In the genomic region with DNA sequence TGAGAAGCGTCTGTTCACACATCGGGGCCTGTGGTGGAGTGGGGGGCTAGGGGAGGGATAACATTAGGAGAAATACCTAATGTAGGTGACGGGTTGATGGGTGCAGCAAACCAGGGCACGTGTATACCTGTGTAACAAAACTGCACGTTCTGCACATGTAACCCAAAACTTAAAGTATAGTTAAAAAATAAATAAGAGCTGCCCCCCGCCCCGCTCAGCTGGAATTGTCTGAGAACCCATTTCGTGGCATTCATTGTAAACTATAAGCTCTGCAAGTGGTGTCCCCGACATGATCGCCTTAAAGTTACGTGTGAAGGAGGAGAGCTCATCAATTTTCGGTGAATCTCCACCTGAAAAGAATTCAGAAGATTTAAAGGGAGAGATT, we compare ENCODE assay signal across 14 cellular contexts. TPM values are rescaled to one million over a fixed set of nuclear protein-coding genes. Genes with fewer than 3 reads are reported as not detected.
DNase-seq lines count a peak whose midpoint lies in the region; ATAC-seq and TF ChIP-seq lines count a peak whose summit lies in the region.
"Had no signal": no experiment of that assay in that cellular context is flagged by ENCODE, and none has a peak within 500 bp of the region (broad histone marks: within the 10 kb centered on the region; RNA-seq: fewer than 3 reads in every experiment).

No MANE protein-coding gene starts in this region.

- DNase-seq in activated T-cell treated with anti-CD3 and anti-CD28 coated beads, Interleukin-2, amount 50 U/mL, for 4 hours: no peak
- no peak for DNase-seq in activated T-cell treated with anti-CD3 and anti-CD28 coated beads, Interleukin-2, amount 50 U/mL, for 1 hour
- no peak for DNase-seq in HCT116 (ENCODE audit: low read depth, low spot score)
- no peak for DNase-seq in activated naive CD8-positive, alpha-beta T cell treated with anti-CD3 and anti-CD28 coated beads, Interleukin-2, amount 50 U/mL, for 24 hours
- peak; percentile 13 for DNase-seq in testis
- DNase-seq in NCI-H1694 (lab: John Stamatoyannopoulos, UW): no peak
- DNase-seq in activated CD8-positive, alpha-beta memory T cell treated with anti-CD3 and anti-CD28 coated beads for 24 hours: no peak
- DNase-seq: activated gamma-delta T cell, cortex of kidney had no signal

- H2AFZ ChIP-seq in HCT116 (ENCODE audit: low read depth, low read length, poor library complexity, severe bottlenecking): peak overlapping the region; percentile 78

- H3K9me3 ChIP-seq in HCT116 (ENCODE audit: control insufficient read depth in 1 of 2, insufficient read depth in 1 of 2, low read depth in 1 of 2, low read length in 2 of 2) (no peaks in the 10 kb centered on the region), testis (no peaks in the 10 kb centered on the region)
- H3K9me3 ChIP-seq: thyroid gland had no signal

- no peak overlapping the region for H3K27ac ChIP-seq in HCT116 (ENCODE audit: low read depth, low read length)
- H3K27ac ChIP-seq in testis: no peak overlapping the region
- H3K27ac ChIP-seq: thyroid gland had no signal

- CTCF ChIA-PET in HCT116 (lab: Charles Lee): interaction anchor here (0.6 to 4.0 kb wide), 12 partner anchors 13 to 102 kb away, joined by 3 to 38 read pairs (median 4); partner anchors contain the start of genes SENP2 and TMEM41A

- peak overlapping the region; percentile 30; the same call in 1 of the 2 replicates for H3K9ac ChIP-seq in HCT116 (ENCODE audit: low read length)

- TF ChIP-seq CTCF in HCT116 (IDR thresholded peaks at IDR 0.05 in 2 of 3, conservative IDR thresholded peaks at IDR 0.05 in 1 of 3; ENCODE audit: borderline replicate concordance in 1 of 3, insufficient read depth in 1 of 3, low read depth in 2 of 3, low read length in 2 of 3): no peak
- TF ChIP-seq CTCF in testis (IDR thresholded peaks at IDR 0.05): no peak

- peaks cover 24 to 36% of the 10 kb centered on the region in 2 experiments; a peak in 3 of 4 replicates for H3K4me1 ChIP-seq in HCT116 (ENCODE audit: control insufficient read depth in 1 of 2, insufficient read depth in 2 of 2, low read length in 2 of 2)
- H3K4me1 ChIP-seq in testis: no peaks in the 10 kb centered on the region

- TF ChIP-seq POLR2A in HCT116 (IDR thresholded peaks at IDR 0.05; ENCODE audit: borderline replicate concordance, extremely low read depth, insufficient read depth, insufficient read length) (no peak), testis (IDR thresholded peaks at IDR 0.05) (no peak)

- H3K36me3 ChIP-seq in HCT116 (ENCODE audit: control insufficient read depth in 1 of 2, insufficient read depth in 2 of 2, low read length in 2 of 2): no peaks in the 10 kb centered on the region
- no peaks in the 10 kb centered on the region for H3K36me3 ChIP-seq in testis (ENCODE audit: low read depth, missing control alignments)
- H3K36me3 ChIP-seq: thyroid gland had no signal

- BruUV-seq in HCT116 (replicated peaks; lab: Mats Ljungman, UMichigan): no TSS peak

- intact Hi-C loops in HCT116 (cut with micrococcal nuclease): loop anchor here (1.0 to 5.0 kb wide), 3 partner anchors 32 to 207 kb away; no protein-coding TSS in a partner anchor
- intact Hi-C loops in testis (cut with DNase I; ENCODE audit: low total_unique reads): no loop called here

- POLR2A ChIA-PET in HCT116 (lab: Charles Lee): interaction anchor here (1.1 to 3.1 kb wide), 4 partner anchors 13 to 99 kb away, joined by 3 to 17 read pairs (median 8); no protein-coding TSS in a partner anchor

- H3K27me3 Mint-ChIP-seq in activated T-cell treated with anti-CD3 and anti-CD28 coated beads, Interleukin-2, amount 50 U/mL, for 4 hours (ENCODE audit: low read depth): peaks cover 8% of the 10 kb centered on the region
- H3K27me3 Mint-ChIP-seq in activated naive CD8-positive, alpha-beta T cell treated with anti-CD3 and anti-CD28 coated beads, Interleukin-2, amount 50 U/mL, for 24 hours: peaks cover 2% of the 10 kb centered on the region

- H3K27ac Mint-ChIP-seq in activated naive CD8-positive, alpha-beta T cell treated with anti-CD3 and anti-CD28 coated beads, Interleukin-2, amount 50 U/mL, for 24 hours: no peak overlapping the region
- H3K27ac Mint-ChIP-seq: activated CD4-positive, alpha-beta memory T cell treated with anti-CD3 and anti-CD28 coated beads, Interleukin-2, amount 10 ng/mL, durations not matched to agents 7 days and 5 days had no signal

- 67 to 71% methylated on average over 12 of the region's 12 CpGs for WGBS in testis, 2 donors

- RAD21 ChIA-PET in HCT116 (lab: Charles Lee; ENCODE audit: low non-redundant PET in 1 of 2, low total read pairs in 2 of 2, uncharacterized antibody in 2 of 2, unreplicated experiment in 2 of 2): interaction anchor here (0.6 to 1.4 kb wide), 4 partner anchors 30 to 100 kb away, joined by 3 to 9 read pairs (median 5); no protein-coding TSS in a partner anchor

- H3K36me3 Mint-ChIP-seq in activated T-cell treated with anti-CD3 and anti-CD28 coated beads, Interleukin-2, amount 50 U/mL, for 4 hours (ENCODE audit: insufficient read depth): no peaks in the 10 kb centered on the region
- no peaks in the 10 kb centered on the region for H3K36me3 Mint-ChIP-seq in activated naive CD8-positive, alpha-beta T cell treated with anti-CD3 and anti-CD28 coated beads, Interleukin-2, amount 50 U/mL, for 24 hours (ENCODE audit: low read depth)
- H3K36me3 Mint-ChIP-seq: mesothelial cell of epicardium had no signal

- peaks cover 17% of the 10 kb centered on the region for H3K4me1 Mint-ChIP-seq in activated T-cell treated with anti-CD3 and anti-CD28 coated beads, Interleukin-2, amount 50 U/mL, for 4 hours (ENCODE audit: low read depth)
- H3K4me1 Mint-ChIP-seq in activated naive CD8-positive, alpha-beta T cell treated with anti-CD3 and anti-CD28 coated beads, Interleukin-2, amount 50 U/mL, for 24 hours: peaks cover 20% of the 10 kb centered on the region

- peak overlapping the region; percentile 82 for H3K4me3 Mint-ChIP-seq in activated T-cell treated with anti-CD3 and anti-CD28 coated beads, Interleukin-2, amount 50 U/mL, for 4 hours
- peak overlapping the region; percentile 74 for H3K4me3 Mint-ChIP-seq in activated naive CD8-positive, alpha-beta T cell treated with anti-CD3 and anti-CD28 coated beads, Interleukin-2, amount 50 U/mL, for 24 hours

- H3K9me3 Mint-ChIP-seq in activated T-cell treated with anti-CD3 and anti-CD28 coated beads, Interleukin-2, amount 50 U/mL, for 4 hours: no peaks in the 10 kb centered on the region
- H3K9me3 Mint-ChIP-seq in activated naive CD8-positive, alpha-beta T cell treated with anti-CD3 and anti-CD28 coated beads, Interleukin-2, amount 50 U/mL, for 24 hours: no peaks in the 10 kb centered on the region
- H3K9me3 Mint-ChIP-seq: activated CD4-positive, alpha-beta memory T cell treated with anti-CD3 and anti-CD28 coated beads, Interleukin-2, amount 10 ng/mL, durations not matched to agents 7 days and 5 days; mesothelial cell of epicardium had no signal

- H3K27me3 ChIP-seq in HCT116 (ENCODE audit: insufficient read depth, low read length): no peaks in the 10 kb centered on the region
- H3K27me3 ChIP-seq in testis: no peaks in the 10 kb centered on the region
- H3K27me3 ChIP-seq: thyroid gland had no signal

- peak overlapping the region; percentile 64 for H3K4me2 ChIP-seq in HCT116 (ENCODE audit: low read length)

- H3K4me3 ChIP-seq in HCT116 (replicated peaks in 1 of 2; ENCODE audit: low read depth in 1 of 2, low read length in 2 of 2) (0 out of 4 replicates have a peak overlapping the region, but pooled peaks of 1 of the 2 experiments have one; percentile 45), testis (peak overlapping the region in 1 of 2 donors; percentile 5)
- H3K4me3 ChIP-seq: thyroid gland had no signal

- H3K79me2 ChIP-seq in HCT116 (ENCODE audit: insufficient read depth, low read length): no peaks in the 10 kb centered on the region

- no peak for TF ChIP-seq RAD21 in HCT116 (IDR thresholded peaks at IDR 0.05; ENCODE audit: low read depth)

- no peaks in the 10 kb centered on the region for H4K20me1 ChIP-seq in HCT116 (ENCODE audit: insufficient read depth)

- no peak for ATAC-seq in activated T-cell treated with anti-CD3 and anti-CD28 coated beads, Interleukin-2, amount 50 U/mL, for 4 hours
- ATAC-seq in HCT116 (no peak), HG03025 (IDR thresholded peaks at IDR 0.05; ENCODE audit: low FRiP score, unreplicated experiment) (no peak)
- no peak for ATAC-seq in activated naive CD8-positive, alpha-beta T cell treated with anti-CD3 and anti-CD28 coated beads, Interleukin-2, amount 50 U/mL, for 24 hours

- no peaks in the 10 kb centered on the region for H3K9me2 ChIP-seq in HCT116 (ENCODE audit: insufficient read depth)

TF ChIP-seq in HCT116, 20 proteins besides CTCF, POLR2A, EP300 and RAD21 (continues in another document):
- TF ChIP-seq JUND (IDR thresholded peaks at IDR 0.05) (no peak), CEBPB (IDR thresholded peaks at IDR 0.05; ENCODE audit: low read depth) (no peak), ZBTB33 (IDR thresholded peaks at IDR 0.05; ENCODE audit: extremely low read depth, insufficient replicate concordance, low read length) (no peak), SP1 (IDR thresholded peaks at IDR 0.05; ENCODE audit: low read depth) (no peak), TCF7L2 (IDR thresholded peaks at IDR 0.05; ENCODE audit: borderline replicate concordance, extremely low read depth, insufficient read depth, insufficient read length) (no peak), ELF1 (IDR thresholded peaks at IDR 0.05; ENCODE audit: borderline replicate concordance, low read depth) (no peak)

RNA-seq across cellular contexts. Expression of gene LIPH, which starts 7.3 kb away (rescaled TPM):
- under 1 TPM in 2 of 3 donors, not detected in 1; 0.05 to 0.13 TPM for total RNA-seq in activated T-cell treated with anti-CD3 and anti-CD28 coated beads, Interleukin-2, amount 50 U/mL, for 4 hours
- total RNA-seq in HCT116 (2021; ENCODE audit: unreplicated experiment) (13.7 TPM), testis (10 to 100 TPM; 15.0 to 18.0 TPM)
- polyA plus RNA-seq in HCT116 (2012): 8.6 and 8.9 TPM in 2 replicates
- 4.2 TPM for polyA plus RNA-seq in testis (ENCODE audit: insufficient read depth, low read depth, low replicate concordance)
- total RNA-seq: activated CD4-positive, alpha-beta memory T cell treated with anti-CD3 and anti-CD28 coated beads, Interleukin-2, amount 10 ng/mL, durations not matched to agents 7 days and 5 days; occipital lobe had no signal

RNA-seq across cellular contexts. Expression of gene SENP2, which starts 26.4 kb away (rescaled TPM):
- total RNA-seq in activated T-cell treated with anti-CD3 and anti-CD28 coated beads, Interleukin-2, amount 50 U/mL, for 4 hours: 10 to 100 TPM; 33.0 to 43.4 (median 40.3) TPM
- total RNA-seq in HCT116 (2021; ENCODE audit: unreplicated experiment): 36.1 TPM
- 13.7 and 15.6 TPM in 2 replicates for polyA plus RNA-seq in HCT116 (2012)
- 10 to 100 TPM; 56.7 to 88.1 TPM for total RNA-seq in testis
- polyA plus RNA-seq in testis (ENCODE audit: insufficient read depth, low read depth, low replicate concordance): 146 TPM

Comparison
In these comparisons a context has a peak if more than half of its experiments do, and no peak if none do; other contexts are left out.
1. RNA of gene LIPH, which starts 7.3 kb away (total RNA-seq): 15.0 to 18.0 TPM in testis and 13.7 TPM in HCT116 (single experiment); 0.05 to 0.13 TPM in activated T-cell treated with anti-CD3 and anti-CD28 coated beads, Interleukin-2, amount 50 U/mL, for 4 hours; every median in the first group is over 10 times any median in the second.